1 cellular context compared by ENCODE assay signal in the genomic region with DNA sequence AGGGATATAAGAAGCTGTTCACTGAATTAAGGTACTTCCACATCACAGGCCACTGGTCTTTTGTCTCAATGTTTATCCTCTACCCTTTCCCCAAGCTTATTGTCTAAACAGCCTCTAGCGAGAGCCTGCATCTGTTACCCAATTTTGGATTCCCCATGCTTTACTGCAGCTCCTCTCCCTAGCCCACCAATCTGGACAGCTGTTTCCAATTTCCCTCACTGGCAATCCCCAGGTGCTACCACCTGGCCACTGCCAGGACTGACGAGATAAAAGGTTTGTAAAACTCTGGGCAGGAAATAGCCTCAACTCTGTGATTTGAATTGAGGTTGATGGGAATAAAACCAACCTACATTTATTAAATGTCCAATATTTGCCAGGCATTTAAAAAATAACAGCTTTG.
TF ChIP-seq lines count a peak whose summit lies in the region.

No MANE protein-coding gene starts in this region.

TF ChIP-seq in WTC11, 78 proteins besides CTCF, POLR2A, EP300 and RAD21 (continued from another document):
- TF ChIP-seq SMAD3 (CRISPR knock-in tag; IDR thresholded peaks at IDR 0.05; ENCODE audit: borderline replicate concordance) = no peak
- no peak for TF ChIP-seq NFATC4 (CRISPR knock-in tag; IDR thresholded peaks at IDR 0.05)
- TF ChIP-seq, protein P1, sequence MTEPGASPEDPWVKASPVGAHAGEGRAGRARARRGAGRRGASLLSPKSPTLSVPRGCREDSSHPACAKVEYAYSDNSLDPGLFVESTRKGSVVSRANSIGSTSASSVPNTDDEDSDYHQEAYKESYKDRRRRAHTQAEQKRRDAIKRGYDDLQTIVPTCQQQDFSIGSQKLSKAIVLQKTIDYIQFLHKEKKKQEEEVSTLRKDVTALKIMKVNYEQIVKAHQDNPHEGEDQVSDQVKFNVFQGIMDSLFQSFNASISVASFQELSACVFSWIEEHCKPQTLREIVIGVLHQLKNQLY (CRISPR knock-in tag; IDR thresholded peaks at IDR 0.05) = no peak
- TF ChIP-seq ATF1 (CRISPR knock-in tag; IDR thresholded peaks at IDR 0.05) = no peak
- no peak for TF ChIP-seq ZNF416 (CRISPR knock-in tag; IDR thresholded peaks at IDR 0.05)
- TF ChIP-seq FOXJ3 (CRISPR knock-in tag; IDR thresholded peaks at IDR 0.05; ENCODE audit: borderline replicate concordance) = no peak
- TF ChIP-seq, protein P2, sequence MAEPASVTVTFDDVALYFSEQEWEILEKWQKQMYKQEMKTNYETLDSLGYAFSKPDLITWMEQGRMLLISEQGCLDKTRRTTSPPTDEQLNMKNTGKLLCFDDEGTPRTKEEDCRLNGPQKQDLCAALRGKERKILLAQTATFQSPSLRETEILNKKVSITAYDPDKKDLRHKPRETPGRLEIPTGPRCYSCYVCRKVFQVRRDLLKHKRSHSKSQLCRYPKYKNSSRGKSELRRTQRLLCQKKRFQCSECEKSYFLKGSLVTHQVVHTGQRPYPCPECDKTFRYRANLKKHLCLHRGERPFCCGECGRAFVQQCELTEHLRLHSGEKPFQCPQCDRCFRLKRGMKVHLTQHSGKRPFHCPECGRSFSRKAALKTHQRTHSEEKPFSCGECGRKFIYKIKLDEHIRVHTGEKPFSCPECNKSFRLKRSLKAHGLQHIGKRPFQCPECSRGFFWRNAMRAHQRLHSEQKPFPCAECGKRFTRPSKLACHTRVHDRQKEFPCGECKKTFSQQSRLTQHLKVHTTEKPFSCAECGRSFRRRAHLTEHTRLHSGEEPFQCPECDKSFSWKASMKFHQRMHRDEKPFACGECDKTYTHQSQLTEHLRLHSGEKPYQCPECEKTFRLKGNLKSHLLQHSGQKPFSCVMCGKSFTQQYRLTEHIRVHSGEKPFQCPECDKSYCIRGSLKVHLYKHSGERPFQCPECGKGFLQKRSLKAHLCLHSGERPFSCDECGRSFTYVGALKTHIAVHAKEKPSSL (CRISPR knock-in tag; conservative IDR thresholded peaks at IDR 0.05) = no peak
- TF ChIP-seq TP53 (CRISPR knock-in tag; IDR thresholded peaks at IDR 0.05) = no peak
- TF ChIP-seq SMAD4 (CRISPR knock-in tag; IDR thresholded peaks at IDR 0.05) = no peak
